12 cellular contexts compared by ENCODE assay signal in genomic region chr2:19369341-19369955, GRCh38. TPM values are rescaled to one million over a fixed set of nuclear protein-coding genes. Genes with fewer than 3 reads are reported as not detected.
A peak's percentile ranks its signal among the peaks of the same experiment; 100 is the strongest.
DNase-seq lines count a peak whose midpoint lies in the region; ATAC-seq, FAIRE-seq and TF ChIP-seq lines count a peak whose summit lies in the region.
"Had no signal": no experiment of that assay in that cellular context is flagged by ENCODE, and none has a peak within 500 bp of the region (broad histone marks: within the 10 kb centered on the region; RNA-seq: fewer than 3 reads in every experiment).

No MANE protein-coding gene starts in this region.

- TF ChIP-seq CTCF in AG09319 (IDR thresholded peaks at IDR 0.05; ENCODE audit: low read depth, low read length) (peak; percentile 65), hepatocyte (IDR thresholded peaks at IDR 0.05; ENCODE audit: poor library complexity) (peak; percentile 42), ascending aorta (IDR thresholded peaks at IDR 0.05) (peak in 1 of 3 experiments; percentile 46), gastroesophageal sphincter (IDR thresholded peaks at IDR 0.05) (no peak)

- no peak overlapping the region for H3K4me2 ChIP-seq in hepatocyte

- no peak for TF ChIP-seq EP300 in gastroesophageal sphincter (IDR thresholded peaks at IDR 0.05)

- no peak for ATAC-seq in GM18520 (IDR thresholded peaks at IDR 0.05; ENCODE audit: unreplicated experiment)
- ATAC-seq in gastroesophageal sphincter, result no peak
- ATAC-seq: body of pancreas had no signal

- in situ Hi-C loops in SK-MEL-5 (cut with HindIII; ENCODE audit: low pct_unique_long_range_greater_than_20kb, low sequenced_read_pairs), result no loop called here

- H3K9me3 ChIP-seq in hepatocyte (ENCODE audit: low read depth) (no peaks in the 10 kb centered on the region), ascending aorta (no peaks in the 10 kb centered on the region), gastroesophageal sphincter (no peaks in the 10 kb centered on the region)
- H3K9me3 ChIP-seq: body of pancreas, sigmoid colon had no signal

- no peak for FAIRE-seq in GM19239 (lab: Jason Lieb, UNC)

- no peaks in the 10 kb centered on the region for H3K9me2 ChIP-seq in hepatocyte (replicated peaks; ENCODE audit: insufficient read depth)

- no peaks in the 10 kb centered on the region for H3K36me3 ChIP-seq in hepatocyte (replicated peaks; ENCODE audit: insufficient read depth, low read depth)
- H3K36me3 ChIP-seq in ascending aorta, result no peaks in the 10 kb centered on the region
- H3K36me3 ChIP-seq in gastroesophageal sphincter, result no peaks in the 10 kb centered on the region
- H3K36me3 ChIP-seq: sigmoid colon had no signal

- no peaks in the 10 kb centered on the region for H4K20me1 ChIP-seq in hepatocyte (ENCODE audit: insufficient read depth, poor library complexity, severe bottlenecking)

- H3K27ac ChIP-seq in hepatocyte (no peak overlapping the region), ascending aorta (no peak overlapping the region), gastroesophageal sphincter (no peak overlapping the region)
- H3K27ac ChIP-seq: body of pancreas, sigmoid colon had no signal

- H2AFZ ChIP-seq in hepatocyte, result no peak overlapping the region

- H3K4me3 ChIP-seq in hepatocyte (no peak overlapping the region), ascending aorta (no peak overlapping the region), gastroesophageal sphincter (no peak overlapping the region)
- H3K4me3 ChIP-seq: body of pancreas, sigmoid colon had no signal

- intact Hi-C loops in ascending aorta (cut with DNase I), result no loop called here

- H3K79me2 ChIP-seq in hepatocyte, result no peaks in the 10 kb centered on the region

- 78% methylated on average over 2 of the region's 2 CpGs for WGBS in hepatocyte (ENCODE audit: low lambda C conversion rate, missing lambda C conversion rate)
- 83 to 100% methylated on average over 1 to 2 of the region's 2 CpGs for WGBS in gastroesophageal sphincter (ENCODE audit: low coverage in 1 of 2), 2 donors

- H3K4me1 ChIP-seq in hepatocyte (ENCODE audit: insufficient read depth), result no peaks in the 10 kb centered on the region
- H3K4me1 ChIP-seq in ascending aorta, result no peaks in the 10 kb centered on the region
- no peaks in the 10 kb centered on the region for H3K4me1 ChIP-seq in gastroesophageal sphincter
- H3K4me1 ChIP-seq: body of pancreas had no signal

- H3K27me3 ChIP-seq in hepatocyte (peaks cover 7% of the 10 kb centered on the region), ascending aorta (no peaks in the 10 kb centered on the region), gastroesophageal sphincter (no peaks in the 10 kb centered on the region)
- H3K27me3 ChIP-seq: body of pancreas, sigmoid colon had no signal

- TF ChIP-seq POLR2A in gastroesophageal sphincter (IDR thresholded peaks at IDR 0.05), result no peak

- DNase-seq in AG09319 (ENCODE audit: extremely low read depth, low read depth) (no peak), HT-29 (ENCODE audit: low spot score) (peak; percentile 69), SK-MEL-5 (ENCODE audit: low read depth, low spot score) (peak; percentile 59), hepatocyte (ENCODE audit: low spot score) (no peak), ascending aorta (ENCODE audit: low spot score in 2 of 2) (no peak), GM19239 (ENCODE audit: insufficient read length, low spot score) (no peak)
- DNase-seq: activated CD4-positive, alpha-beta T cell treated with anti-CD3 and anti-CD28 coated beads, Interleukin-2, amount 50 U/mL, for 48 hours; body of pancreas; sigmoid colon; stimulated activated naive CD4-positive, alpha-beta T cell had no signal

RNA-seq across cellular contexts. Expression of gene OSR1, which starts 11.0 kb away (rescaled TPM):
- 8.0 and 8.9 TPM in 2 replicates for total RNA-seq in HT-29 (2014; rRNA removed; shearing (Covaris generic))
- not detected in 2 replicates for total RNA-seq in SK-MEL-5 (2014; rRNA removed; shearing (Covaris generic))
- not detected in 2 replicates for polyA plus RNA-seq in SK-MEL-5 (2015; cell fraction: cytosol; rRNA removed)
- polyA plus RNA-seq in SK-MEL-5 (2015; cell fraction: nucleus; rRNA removed), result not detected in 2 replicates
- total RNA-seq in hepatocyte (16.1 and 19.8 TPM in 2 replicates), ascending aorta (66.7 TPM), gastroesophageal sphincter (10 to 100 TPM; 30.7 to 75.0 (median 50.7) TPM)
- 45.7 and 52.8 TPM in 2 replicates for polyA plus RNA-seq in hepatocyte

Comparison
In these comparisons a context has a peak if more than half of its experiments do, and no peak if none do; other contexts are left out.
1. DNase-seq: peak in HT-29 (single experiment) and SK-MEL-5 (single experiment); none in AG09319 (single experiment), hepatocyte (single experiment), ascending aorta (0 of 2) and GM19239 (single experiment).
2. CTCF ChIP-seq: peak in AG09319 (single experiment) and hepatocyte (single experiment); none in gastroesophageal sphincter (0 of 4).